ENCODE assay signal across 8 cellular contexts in genomic region chr3:47578119-47578630, GRCh38. TPM values are rescaled to one million over a fixed set of nuclear protein-coding genes. Genes with fewer than 3 reads are reported as not detected.
DNase-seq lines count a peak whose midpoint lies in the region; ATAC-seq, FAIRE-seq and TF ChIP-seq lines count a peak whose summit lies in the region.

No MANE protein-coding gene starts in this region.

- no peak overlapping the region for H3K9ac ChIP-seq in keratinocyte (ENCODE audit: control insufficient read depth, extremely low read depth, insufficient read depth, low read length)

- TF ChIP-seq CTCF in brain microvascular endothelial cell (IDR thresholded peaks at IDR 0.05; ENCODE audit: low read depth, low read length, missing control alignments) (no peak), keratinocyte (optimal IDR thresholded peaks at IDR 0.05 in 1 of 3, IDR thresholded peaks at IDR 0.05 in 1 of 3, conservative IDR thresholded peaks at IDR 0.05 in 1 of 3; ENCODE audit: extremely low read depth in 1 of 3, insufficient read depth in 2 of 3, low read length in 3 of 3) (no peak)

- no peak for ATAC-seq in HG03565 (IDR thresholded peaks at IDR 0.05; ENCODE audit: unreplicated experiment)

- H3K4me3 ChIP-seq in brain microvascular endothelial cell (ENCODE audit: low read depth, low read length) (peak overlapping the region; percentile 43), keratinocyte (ENCODE audit: control insufficient read depth in 2 of 3, extremely low read depth in 1 of 3, insufficient read depth in 2 of 3, low read depth in 1 of 3, low read length in 3 of 3) (peak overlapping the region in 2 of 3 experiments; percentile 40 to 51)

- FAIRE-seq in keratinocyte (lab: Jason Lieb, UNC): no peak

- H3K79me2 ChIP-seq in keratinocyte (ENCODE audit: control insufficient read depth, insufficient read depth, low read length): no peaks in the 10 kb centered on the region

- H3K27ac ChIP-seq in brain microvascular endothelial cell (no peak overlapping the region), keratinocyte (ENCODE audit: control insufficient read depth, insufficient read depth, low read length) (no peak overlapping the region)

- POLR2A ChIA-PET in HEK293T (lab: Yijun Ruan, JAX): interaction anchor here (0.5 to 1.0 kb wide), 3 partner anchors 9 to 30 kb away, joined by 3 to 4 read pairs (median 4); no protein-coding TSS in a partner anchor

- peak overlapping the region; percentile 26 for H2AFZ ChIP-seq in keratinocyte (ENCODE audit: control insufficient read depth, low read length)

- H3K27me3 ChIP-seq in brain microvascular endothelial cell (replicated peaks): peaks cover 11% of the 10 kb centered on the region
- peaks cover 25% of the 10 kb centered on the region for H3K27me3 ChIP-seq in keratinocyte (ENCODE audit: control insufficient read depth, extremely low read depth, insufficient read depth, low read length)

- no peaks in the 10 kb centered on the region for H3K9me3 ChIP-seq in keratinocyte (ENCODE audit: control insufficient read depth, low read depth, low read length)

- CTCF ChIA-PET in HEK293T (lab: Yijun Ruan, JAX): no interaction called here

- dilution Hi-C loops in keratinocyte (cut with MboI; ENCODE audit: extremely low pct_ligation_motif_present, low sequenced_read_pairs): no loop called here

- H3K4me2 ChIP-seq in keratinocyte (ENCODE audit: control insufficient read depth, extremely low read depth, insufficient read depth, low read depth, low read length): peak overlapping the region; percentile 75

- no peaks in the 10 kb centered on the region for H4K20me1 ChIP-seq in keratinocyte (ENCODE audit: control insufficient read depth, extremely low read depth, insufficient read depth, low read length)

- DNase-seq in Ammon's horn (ENCODE audit: low spot score) (peak; percentile 58), HEK293T (ENCODE audit: extremely low spot score) (peak; percentile 87), T1000 (lab: John Stamatoyannopoulos, UW) (peak; percentile 28), brain microvascular endothelial cell (no peak), keratinocyte (ENCODE audit: low read depth, low spot score) (no peak), SHP77 (lab: John Stamatoyannopoulos, UW) (no peak)
- DNase-seq in stimulated activated CD4-positive, alpha-beta T cell treated with anti-CD3 and anti-CD28 coated beads, Interleukin-4, amount 100 ng/mL, for 1 hour: peak; percentile 38

- H3K36me3 ChIP-seq in brain microvascular endothelial cell (replicated peaks): no peaks in the 10 kb centered on the region
- no peaks in the 10 kb centered on the region for H3K36me3 ChIP-seq in keratinocyte (ENCODE audit: control insufficient read depth in 2 of 2, extremely low read depth in 1 of 2, insufficient read depth in 2 of 2, low read length in 2 of 2)

- no peaks in the 10 kb centered on the region for H3K9me1 ChIP-seq in keratinocyte (ENCODE audit: control insufficient read depth, extremely low read depth, insufficient read depth, low read length)

- in situ Hi-C loops in brain microvascular endothelial cell (cut with HindIII; ENCODE audit: low pct_ligation_motif_present, low sequenced_read_pairs): no loop called here

- H3K4me1 ChIP-seq in keratinocyte (ENCODE audit: control insufficient read depth, extremely low read depth, insufficient read depth, low read length): no peaks in the 10 kb centered on the region

TF ChIP-seq in HEK293T, 16 proteins besides CTCF, POLR2A, EP300 and RAD21:
- TF ChIP-seq L3MBTL2 (conservative IDR thresholded peaks at IDR 0.05) (peak; percentile 38; the same call in 1 of the 2 replicates), LEF1 (IDR thresholded peaks at IDR 0.05; ENCODE audit: borderline replicate concordance) (no peak)

RNA-seq across cellular contexts. Expression of gene CSPG5, which starts 0.5 kb away (rescaled TPM):
- 0.03 to 0.23 TPM (median 0.14 TPM) in 3 replicates for polyA plus RNA-seq in keratinocyte
- 0.75 TPM for polyA plus RNA-seq in keratinocyte (2011; ENCODE audit: low read depth)
- 0.18 and 0.21 TPM in 2 replicates for polyA plus RNA-seq in keratinocyte (2011; cell fraction: cytosol; rRNA removed)
- 0.48 and 0.73 TPM in 2 replicates for polyA plus RNA-seq in keratinocyte (2011; cell fraction: nucleus; rRNA removed)
- polyA plus RNA-seq in keratinocyte (2012; ENCODE audit: low replicate concordance): 0.07 and 2.3 TPM in 2 replicates
- 0.54 to 0.63 TPM in 2 of 3 replicates, not detected in the other for polyA minus RNA-seq in keratinocyte
- polyA minus RNA-seq in keratinocyte (2011; cell fraction: cytosol; rRNA and poly(A)+ RNA removed): not detected
- polyA minus RNA-seq in keratinocyte (2011; cell fraction: nucleus; rRNA and poly(A)+ RNA removed): 0.53 and 1.2 TPM in 2 replicates

Comparison
In these comparisons a context has a peak if more than half of its experiments do, and no peak if none do; other contexts are left out.
1. DNase-seq: peak in Ammon's horn (single experiment), HEK293T (single experiment), T1000 (single experiment) and stimulated activated CD4-positive, alpha-beta T cell treated with anti-CD3 and anti-CD28 coated beads, Interleukin-4, amount 100 ng/mL, for 1 hour (single experiment); none in brain microvascular endothelial cell (single experiment), keratinocyte (single experiment) and SHP77 (0 of 2).